Comparison of ENCODE assay signal across 8 cellular contexts in the genomic region with DNA sequence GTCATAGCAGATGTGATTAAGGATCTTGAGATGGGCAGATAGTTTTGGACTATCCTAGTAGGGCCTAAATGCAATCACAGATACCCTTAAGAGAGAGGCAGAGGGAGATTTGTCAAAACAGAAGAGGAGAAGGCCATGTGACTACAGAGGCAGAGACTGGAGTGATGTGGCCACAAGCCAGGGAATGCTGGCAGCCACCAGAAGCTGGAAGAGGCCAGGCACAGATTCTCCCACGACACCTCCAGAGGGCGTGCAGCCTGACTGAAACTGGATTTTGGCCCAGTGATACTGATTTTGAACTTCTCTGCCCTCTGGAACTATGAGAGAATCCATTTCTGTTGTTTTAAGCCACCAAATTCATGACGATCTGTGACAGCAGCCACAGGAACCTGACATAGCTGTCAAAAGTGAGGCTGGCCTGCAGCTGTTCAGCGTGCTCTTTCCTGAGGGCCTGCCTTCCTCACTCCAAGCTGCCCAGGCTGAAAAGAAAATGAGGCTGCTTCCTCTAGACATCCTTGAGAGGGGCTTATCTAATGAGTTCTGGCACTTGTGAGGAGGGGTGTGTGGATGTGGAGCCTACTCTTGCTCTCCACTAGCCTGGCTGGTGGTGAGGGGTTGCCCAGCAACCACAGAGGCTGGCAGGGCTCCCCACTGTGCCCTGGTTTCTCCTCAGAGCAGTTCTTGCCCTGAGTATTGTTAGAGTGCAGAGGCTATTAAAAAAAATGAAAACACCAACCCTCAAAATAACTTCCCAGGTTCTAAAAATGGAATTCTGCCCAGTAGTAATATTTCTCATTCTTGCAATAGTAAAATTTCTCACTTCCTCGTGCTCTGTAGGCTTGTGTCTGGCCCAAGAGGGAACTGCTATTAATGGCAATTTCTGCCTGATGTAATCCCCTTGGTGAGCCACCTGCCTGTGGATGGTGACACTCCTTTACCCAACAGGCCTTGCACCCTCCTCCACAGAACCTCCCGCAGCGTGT. TPM values are rescaled to one million over a fixed set of nuclear protein-coding genes. Genes with fewer than 3 reads are reported as not detected.
A peak's percentile ranks its signal among the peaks of the same experiment; 100 is the strongest.
DNase-seq lines count a peak whose midpoint lies in the region; ATAC-seq and TF ChIP-seq lines count a peak whose summit lies in the region.

No MANE protein-coding gene starts in this region.

- ATAC-seq in GM18499 (IDR thresholded peaks at IDR 0.05; ENCODE audit: insufficient read depth, unreplicated experiment) (peak; percentile 78), GM21619 (IDR thresholded peaks at IDR 0.05; ENCODE audit: unreplicated experiment) (peak; percentile 89)

- peak; percentile 50 to 81 for DNase-seq in tibial artery
- DNase-seq in stomach, result no peak
- DNase-seq in mesenteric fat pad (ENCODE audit: low spot score), result no peak
- DNase-seq in iPS-NIHi11 (ENCODE audit: low spot score), result no peak

- H3K4me1 ChIP-seq in KMS-11 (ENCODE audit: low read depth, poor library complexity, severe bottlenecking) (peaks cover 72% of the 10 kb centered on the region), tibial artery (peaks cover 0 to 37% (median 22%) of the 10 kb centered on the region in 4 donors), stomach (peaks cover 0 to 35% (median 5%) of the 10 kb centered on the region in 4 donors)

- H3K27ac ChIP-seq in KMS-11 (peak overlapping the region; percentile 86), angular gyrus (ENCODE audit: low read depth, low read length) (peak overlapping the region; percentile 27), tibial artery (peak overlapping the region; percentile 45 to 64), stomach (peak overlapping the region in 2 of 5 donors; percentile 4 to 41)

- H2AFZ ChIP-seq in KMS-11 (ENCODE audit: low read depth), result peak overlapping the region; percentile 44

- TF ChIP-seq CTCF in KMS-11 (conservative IDR thresholded peaks at IDR 0.05; ENCODE audit: low read depth, low read length), result no peak; the same call in 1 of the 2 replicates
- TF ChIP-seq CTCF in tibial artery (IDR thresholded peaks at IDR 0.05), result no peak
- no peak for TF ChIP-seq CTCF in stomach (IDR thresholded peaks at IDR 0.05)

- no peaks in the 10 kb centered on the region for H3K36me3 ChIP-seq in KMS-11 (ENCODE audit: insufficient read depth)
- H3K36me3 ChIP-seq in tibial artery, result no peaks in the 10 kb centered on the region
- H3K36me3 ChIP-seq in stomach, result no peaks in the 10 kb centered on the region

- WGBS in stomach, 5 donors, result 63 to 79% (median 76%) methylated on average over 7 of the region's 7 CpGs

- no peaks in the 10 kb centered on the region for H4K20me1 ChIP-seq in KMS-11 (ENCODE audit: insufficient read depth)

- peak overlapping the region; percentile 68 for H3K4me2 ChIP-seq in KMS-11

- no peaks in the 10 kb centered on the region for H3K79me2 ChIP-seq in KMS-11 (ENCODE audit: insufficient read depth, low read depth)

- no peaks in the 10 kb centered on the region for H3K27me3 ChIP-seq in KMS-11 (ENCODE audit: insufficient read depth, low read depth)
- no peaks in the 10 kb centered on the region for H3K27me3 ChIP-seq in tibial artery
- H3K27me3 ChIP-seq in stomach, result no peaks in the 10 kb centered on the region

- no peak for TF ChIP-seq POLR2A in stomach (IDR thresholded peaks at IDR 0.05)

- peaks cover 0 to 6% (median 5%) of the 10 kb centered on the region in 3 donors for H3K9me3 ChIP-seq in tibial artery
- H3K9me3 ChIP-seq in stomach, result peaks cover 5 to 7% (median 5%) of the 10 kb centered on the region in 4 donors

- TF ChIP-seq EP300 in stomach (IDR thresholded peaks at IDR 0.05), result no peak

- intact Hi-C loops in tibial artery (cut with DNase I; ENCODE audit: low total_unique reads) (no loop called here), stomach (cut with DNase I; ENCODE audit: low total_unique reads) (no loop called here)

- peak overlapping the region; percentile 79 for H3K4me3 ChIP-seq in KMS-11 (IDR thresholded peaks at IDR 0.05; ENCODE audit: insufficient read depth, low read depth, low read length)
- no peak overlapping the region for H3K4me3 ChIP-seq in tibial artery
- no peak overlapping the region for H3K4me3 ChIP-seq in stomach

- peak overlapping the region; percentile 41 for H3K9ac ChIP-seq in KMS-11

RNA-seq across cellular contexts. Expression of a gene that starts 52.4 kb away (rescaled TPM):
- total RNA-seq in stomach (100 to 1,000 TPM in 2 of 5 donors, 10 to 100 TPM in 3; 22.3 to 299 (median 85.8) TPM), mesenteric fat pad (0.58 TPM)
- polyA plus RNA-seq in stomach, result 10 to 100 TPM in 1 of 3 donors, 1 to 10 TPM in 2; 9.5 to 40.9 (median 9.6) TPM

Comparison
In these comparisons a context has a peak if more than half of its experiments do, and no peak if none do; other contexts are left out.
1. DNase-seq: peak in tibial artery (2 of 2); none in stomach (single experiment), mesenteric fat pad (single experiment) and iPS-NIHi11 (single experiment).
2. RNA of a gene that starts 52.4 kb away (total RNA-seq): 22.3 to 299 TPM in stomach; 0.58 TPM in mesenteric fat pad (single experiment); every median in the first group is over 10 times any median in the second.